15 cellular contexts compared by ENCODE assay signal in genomic region chr1:157370698-157371097, GRCh38.
"Had no signal": no experiment of that assay in that cellular context is flagged by ENCODE, and none has a peak within 500 bp of the region (broad histone marks: within the 10 kb centered on the region; RNA-seq: fewer than 3 reads in every experiment).

No MANE protein-coding gene starts in this region.

- H3K36me3 ChIP-seq: left lung, lower lobe of right lung, pancreas, prostate gland, suprapubic skin, thoracic aorta, tibial artery, upper lobe of right lung had no signal

- DNase-seq: left lung; lower lobe of right lung; mesendoderm; right cardiac atrium; stimulated activated CD4-positive, alpha-beta T cell treated with anti-CD3 and anti-CD28 coated beads, Interleukin-12 subunit alpha, Interleukin-12 subunit beta, amount 100 ng/mL, for 4 hours; tibial artery; trophoblast cell; upper lobe of right lung had no signal

- H3K9me3 ChIP-seq: left lung, lower lobe of right lung, pancreas, prostate gland, suprapubic skin, thoracic aorta, tibial artery, upper lobe of right lung had no signal

- H3K27me3 ChIP-seq: left lung, pancreas, upper lobe of right lung had no signal

- H3K4me3 ChIP-seq: left lung, lower lobe of right lung, pancreas, prostate gland, skin epidermis, suprapubic skin, thoracic aorta, tibial artery, upper lobe of right lung had no signal

- FAIRE-seq: keratinocyte, urothelium cell line had no signal

- H3K4me1 ChIP-seq: left lung, lower lobe of right lung, pancreas, prostate gland, suprapubic skin, tibial artery, upper lobe of right lung had no signal

- H3K27ac ChIP-seq: left lung, lower lobe of right lung, pancreas, prostate gland, skin epidermis, suprapubic skin, thoracic aorta, tibial artery, upper lobe of right lung had no signal
